ENCODE assay signal across 13 cellular contexts in genomic region chr6:88493717-88494116, GRCh38.
DNase-seq lines count a peak whose midpoint lies in the region; ATAC-seq and FAIRE-seq lines count a peak whose summit lies in the region.
"Had no signal": no experiment of that assay in that cellular context is flagged by ENCODE, and none has a peak within 500 bp of the region (broad histone marks: within the 10 kb centered on the region; RNA-seq: fewer than 3 reads in every experiment).

No MANE protein-coding gene starts in this region.

- no peak for DNase-seq in mucosa of gallbladder (ENCODE audit: low spot score)
- DNase-seq in D341Med (ENCODE audit: low spot score): no peak
- DNase-seq in stimulated activated naive CD4-positive, alpha-beta T cell (lab: John Stamatoyannopoulos, UW): no peak
- DNase-seq in HTR-8/SVneo (ENCODE audit: insufficient read length, low spot score): no peak
- DNase-seq: ACHN, NCI-H524, SIG-M5 had no signal

- H3K9ac ChIP-seq in BLaER1 treated with 17β-estradiol and CSF1 and Interleukin-3, amounts not matched to agents 10 nM and 100 nM: no peak overlapping the region
- H3K9ac ChIP-seq: parathyroid adenoma had no signal

- H3K27ac ChIP-seq in BLaER1 treated with 17β-estradiol and CSF1 and Interleukin-3, amounts not matched to agents 10 nM and 100 nM: 0 out of 22 replicates have a peak overlapping the region, but pooled peaks of 1 of the 11 experiments have one; percentile 31
- H3K27ac ChIP-seq: breast epithelium, parathyroid adenoma had no signal

- no peaks in the 10 kb centered on the region for H3K27me3 ChIP-seq in BLaER1 treated with 17β-estradiol and CSF1 and Interleukin-3, amounts not matched to agents 10 nM and 100 nM
- H3K27me3 ChIP-seq: breast epithelium had no signal

- no peaks in the 10 kb centered on the region for H3K36me3 ChIP-seq in BLaER1 treated with 17β-estradiol and CSF1 and Interleukin-3, amounts not matched to agents 10 nM and 100 nM
- H3K36me3 ChIP-seq: breast epithelium had no signal

- peak overlapping the region in 10 of 11 experiments; percentile 6 to 68 (median 64); a peak in 17 of 22 replicates for H3K4me2 ChIP-seq in BLaER1 treated with 17β-estradiol and CSF1 and Interleukin-3, amounts not matched to agents 10 nM and 100 nM

- ATAC-seq in GM19025 (IDR thresholded peaks at IDR 0.05; ENCODE audit: low read depth, unreplicated experiment): peak; percentile 35
- ATAC-seq in GM21825 (IDR thresholded peaks at IDR 0.05; ENCODE audit: unreplicated experiment): peak; percentile 40
- ATAC-seq in HG03196 (IDR thresholded peaks at IDR 0.05; ENCODE audit: unreplicated experiment): peak; percentile 43

- peaks cover 4 to 19% (median 15%) of the 10 kb centered on the region in 11 experiments; a peak in 17 of 22 replicates for H3K9me3 ChIP-seq in BLaER1 treated with 17β-estradiol and CSF1 and Interleukin-3, amounts not matched to agents 10 nM and 100 nM (replicated peaks in 1 of 11)
- H3K9me3 ChIP-seq: breast epithelium had no signal

- FAIRE-seq in HTR-8/SVneo (lab: Jason Lieb, UNC): no peak

- H3K4me3 ChIP-seq in BLaER1 treated with 17β-estradiol and CSF1 and Interleukin-3, amounts not matched to agents 10 nM and 100 nM: no peak overlapping the region
- H3K4me3 ChIP-seq: breast epithelium had no signal

- peaks cover 19 to 36% (median 25%) of the 10 kb centered on the region in 10 experiments for H3K4me1 ChIP-seq in BLaER1 treated with 17β-estradiol and CSF1 and Interleukin-3, amounts not matched to agents 10 nM and 100 nM
- H3K4me1 ChIP-seq: breast epithelium, parathyroid adenoma had no signal

- H4K20me1 ChIP-seq in BLaER1 treated with 17β-estradiol and CSF1 and Interleukin-3, amounts not matched to agents 10 nM and 100 nM: no peaks in the 10 kb centered on the region
